Comparison of ENCODE assay signal across 8 cellular contexts in the genomic region with DNA sequence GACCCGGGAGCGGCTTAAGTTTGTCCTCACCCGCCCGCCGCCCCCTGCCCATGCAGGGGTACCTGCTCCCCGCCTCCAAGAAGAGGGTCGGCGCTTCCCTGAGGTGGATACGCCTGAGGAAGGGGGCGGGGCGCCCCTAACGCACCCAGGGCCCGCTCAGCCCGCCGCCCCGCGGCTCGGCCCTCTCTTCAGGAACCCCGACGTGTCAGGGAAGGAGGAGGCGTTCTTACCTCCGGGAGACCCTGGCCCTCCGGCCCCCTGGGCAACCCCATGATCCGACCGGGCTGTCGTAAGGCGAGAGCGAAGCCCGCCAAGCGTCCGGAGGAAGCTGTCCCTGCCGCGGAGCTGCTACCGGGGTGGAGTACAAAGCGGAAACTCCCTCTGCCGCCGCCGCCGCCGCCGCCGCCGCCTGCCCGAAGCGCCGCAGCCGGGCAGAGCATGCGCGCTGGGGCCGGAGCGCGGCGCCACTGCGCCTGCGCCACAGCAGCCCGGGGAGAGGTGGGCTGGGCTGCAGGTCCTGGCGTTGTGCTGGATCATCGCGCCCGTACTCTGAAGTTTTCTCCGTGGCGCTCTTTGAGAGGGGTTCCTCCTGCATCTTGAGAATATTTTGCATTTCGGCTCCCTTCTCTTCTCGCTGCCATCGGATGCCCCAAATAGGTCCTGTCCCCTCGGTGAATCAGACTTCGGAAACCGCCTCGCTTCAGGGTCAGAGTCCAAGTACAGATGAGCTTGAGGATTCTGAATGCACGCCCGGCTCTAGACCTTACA. TPM values are rescaled to one million over a fixed set of nuclear protein-coding genes. Genes with fewer than 3 reads are reported as not detected.
DNase-seq lines count a peak whose midpoint lies in the region; ATAC-seq and TF ChIP-seq lines count a peak whose summit lies in the region.

A gene with protein sequence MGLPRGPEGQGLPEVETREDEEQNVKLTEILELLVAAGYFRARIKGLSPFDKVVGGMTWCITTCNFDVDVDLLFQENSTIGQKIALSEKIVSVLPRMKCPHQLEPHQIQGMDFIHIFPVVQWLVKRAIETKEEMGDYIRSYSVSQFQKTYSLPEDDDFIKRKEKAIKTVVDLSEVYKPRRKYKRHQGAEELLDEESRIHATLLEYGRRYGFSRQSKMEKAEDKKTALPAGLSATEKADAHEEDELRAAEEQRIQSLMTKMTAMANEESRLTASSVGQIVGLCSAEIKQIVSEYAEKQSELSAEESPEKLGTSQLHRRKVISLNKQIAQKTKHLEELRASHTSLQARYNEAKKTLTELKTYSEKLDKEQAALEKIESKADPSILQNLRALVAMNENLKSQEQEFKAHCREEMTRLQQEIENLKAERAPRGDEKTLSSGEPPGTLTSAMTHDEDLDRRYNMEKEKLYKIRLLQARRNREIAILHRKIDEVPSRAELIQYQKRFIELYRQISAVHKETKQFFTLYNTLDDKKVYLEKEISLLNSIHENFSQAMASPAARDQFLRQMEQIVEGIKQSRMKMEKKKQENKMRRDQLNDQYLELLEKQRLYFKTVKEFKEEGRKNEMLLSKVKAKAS (minus strand): TSS at position 347 of the 768 bp plus-strand sequence. CDS start 75 bp downstream, at position 272.

- H3K4me3 ChIP-seq in choroid plexus epithelial cell (ENCODE audit: low read depth, low read length) = peak within 1 kb of the TSS; percentile 98

- no peak for TF ChIP-seq CTCF in choroid plexus epithelial cell (conservative IDR thresholded peaks at IDR 0.05; ENCODE audit: low read depth, low read length)

- ATAC-seq in GM19043 (IDR thresholded peaks at IDR 0.05; ENCODE audit: low read depth, unreplicated experiment) = peak; percentile 83
- peak; percentile 93 for ATAC-seq in HG03354 (IDR thresholded peaks at IDR 0.05; ENCODE audit: poor library complexity, severe bottlenecking, unreplicated experiment)
- peak; percentile 89 for ATAC-seq in activated CD4-positive, alpha-beta T cell treated with anti-CD3 and anti-CD28 coated beads for 36 hours

- intact Hi-C loops in activated CD4-positive, alpha-beta T cell treated with anti-CD3 and anti-CD28 coated beads for 36 hours (cut with DNase I, micrococcal nuclease) = loop anchor here (1.0 to 5.0 kb wide), 7 partner anchors 11 to 1353 kb away; a partner anchor contains a TSS

- DNase-seq in AML-193 (lab: John Stamatoyannopoulos, UW) = peak; percentile 74 to 75
- peak; percentile 71 for DNase-seq in NCI-H510A treated with DMSO at 0.1 percent for 48 hours (lab: John Stamatoyannopoulos, UW)
- DNase-seq in activated CD4-positive, alpha-beta T cell treated with anti-CD3 and anti-CD28 coated beads for 36 hours = peak; percentile 90
- DNase-seq in choroid plexus epithelial cell (ENCODE audit: low read depth) = peak; percentile 86
- DNase-seq in kidney tubule cell (ENCODE audit: low spot score) = peak; percentile 89
- peak; percentile 68 to 70 for DNase-seq in stimulated activated CD4-positive, alpha-beta T cell treated with anti-CD3 and anti-CD28 coated beads, Interleukin-1b, Interleukin-23, amount 100 ng/mL, for 1 hour (ENCODE audit: low read depth in 2 of 2)

- H3K36me3 Mint-ChIP-seq in activated CD4-positive, alpha-beta T cell treated with anti-CD3 and anti-CD28 coated beads for 36 hours (ENCODE audit: low read depth) = peaks cover 5% of the 10 kb centered on the region

- H3K4me1 Mint-ChIP-seq in activated CD4-positive, alpha-beta T cell treated with anti-CD3 and anti-CD28 coated beads for 36 hours = peaks cover 42% of the 10 kb centered on the region

- H3K27ac Mint-ChIP-seq in activated CD4-positive, alpha-beta T cell treated with anti-CD3 and anti-CD28 coated beads for 36 hours = peak within 1 kb of the TSS; percentile 87

- no peaks in the 10 kb centered on the region for H3K27me3 Mint-ChIP-seq in activated CD4-positive, alpha-beta T cell treated with anti-CD3 and anti-CD28 coated beads for 36 hours

- POLR2A ChIA-PET in activated CD4-positive, alpha-beta T cell treated with anti-CD3 and anti-CD28 coated beads for 36 hours (lab: Charles Lee) = interaction anchor here (0.6 to 1.2 kb wide), 3 partner anchors 11 to 200 kb away, joined by 3 to 5 read pairs (median 4); a partner anchor contains a TSS

- CTCF ChIA-PET in activated CD4-positive, alpha-beta T cell treated with anti-CD3 and anti-CD28 coated beads for 36 hours (lab: Charles Lee) = interaction anchor here (0.5 to 2.9 kb wide), 8 partner anchors 10 to 867 kb away, joined by 3 to 35 read pairs (median 4); a partner anchor contains a TSS

- peak within 1 kb of the TSS; percentile 85 for H3K4me3 Mint-ChIP-seq in activated CD4-positive, alpha-beta T cell treated with anti-CD3 and anti-CD28 coated beads for 36 hours

- H3K9me3 Mint-ChIP-seq in activated CD4-positive, alpha-beta T cell treated with anti-CD3 and anti-CD28 coated beads for 36 hours (ENCODE audit: low read depth) = no peaks in the 10 kb centered on the region

RNA-seq across cellular contexts. Expression of the gene that starts here (rescaled TPM):
- 10 to 100 TPM; 26.2 to 39.5 TPM for total RNA-seq in activated CD4-positive, alpha-beta T cell treated with anti-CD3 and anti-CD28 coated beads for 36 hours

Comparison
In these comparisons a context has a peak if more than half of its experiments do, and no peak if none do; other contexts are left out.
1. Peak in every context shown above with its lines: DNase-seq, ATAC-seq and H3K4me3 ChIP-seq.